15 cellular contexts compared by ENCODE assay signal in genomic region chr15:84798436-84798946, GRCh38. TPM values are rescaled to one million over a fixed set of nuclear protein-coding genes. Genes with fewer than 3 reads are reported as not detected.
A peak's percentile ranks its signal among the peaks of the same experiment; 100 is the strongest.
DNase-seq lines count a peak whose midpoint lies in the region; ATAC-seq, FAIRE-seq and TF ChIP-seq lines count a peak whose summit lies in the region.
"Had no signal": no experiment of that assay in that cellular context is flagged by ENCODE, and none has a peak within 500 bp of the region (broad histone marks: within the 10 kb centered on the region; RNA-seq: fewer than 3 reads in every experiment).

No MANE protein-coding gene starts in this region.

- CTCF ChIA-PET in GM12878 (lab: Yijun Ruan, JAX), result no interaction called here

- H4K20me1 ChIP-seq in GM12878 (ENCODE audit: control insufficient read depth, insufficient read depth), result no peaks in the 10 kb centered on the region; the same call in 1 of the 2 replicates

- FAIRE-seq in GM12878 (lab: Jason Lieb, UNC), result no peak
- FAIRE-seq: A204.1 had no signal

- SMC1A ChIA-PET in GM12878 (lab: Charles Lee; ENCODE audit: uncharacterized antibody, unreplicated experiment), result no interaction called here

- no peaks in the 10 kb centered on the region for H3K9me3 Mint-ChIP-seq in activated T-cell treated with anti-CD3 and anti-CD28 coated beads, Interleukin-2, amount 50 U/mL, for 24 hours
- H3K9me3 Mint-ChIP-seq: CD4-positive, alpha-beta T cell; GM23338 had no signal

- H3K27ac Mint-ChIP-seq in activated T-cell treated with anti-CD3 and anti-CD28 coated beads, Interleukin-2, amount 50 U/mL, for 24 hours, result peak overlapping the region; percentile 50
- H3K27ac Mint-ChIP-seq: B cell; CD4-positive, alpha-beta T cell; GM23338 had no signal

- intact Hi-C loops in GM12878 (cut with micrococcal nuclease; ENCODE audit: unreplicated experiment), result no loop called here
- intact Hi-C loops in upper lobe of right lung (cut with DNase I), result no loop called here

- no peak overlapping the region for H3K4me3 ChIP-seq in GM12878
- H3K4me3 ChIP-seq in liver (ENCODE audit: low read depth in 1 of 3, low read length in 3 of 3), result no peak overlapping the region
- H3K4me3 ChIP-seq in upper lobe of right lung, result no peak overlapping the region
- H3K4me3 ChIP-seq: GM23338 had no signal

- ATAC-seq in GM12878 (no peak), upper lobe of right lung (no peak), SK-N-SH treated with all-trans-retinoic acid at 6 μM for 48 hours (no peak)
- ATAC-seq: GM23338 had no signal

- H3K4me3 Mint-ChIP-seq in activated T-cell treated with anti-CD3 and anti-CD28 coated beads, Interleukin-2, amount 50 U/mL, for 24 hours, result no peak overlapping the region
- H3K4me3 Mint-ChIP-seq: B cell; CD4-positive, alpha-beta T cell; GM23338 had no signal

- 90% methylated on average over 21 of the region's 21 CpGs for WGBS in GM12878 (ENCODE audit: insufficient coverage, insufficient replicate concordance, low lambda C conversion rate, missing lambda C conversion rate)
- WGBS in liver, result 97% methylated on average over 21 of the region's 21 CpGs

- H3K27me3 ChIP-seq in GM12878 (replicated peaks in 1 of 2; ENCODE audit: control insufficient read depth in 2 of 2, insufficient read depth in 2 of 2, low read length in 1 of 2) (no peaks in the 10 kb centered on the region), liver (ENCODE audit: control insufficient read depth in 4 of 4, insufficient read depth in 4 of 4, low read length in 3 of 4) (no peaks in the 10 kb centered on the region), upper lobe of right lung (no peaks in the 10 kb centered on the region)

- H3K36me3 ChIP-seq in GM12878 (ENCODE audit: control insufficient read depth in 2 of 2, insufficient read depth in 2 of 2, low read length in 1 of 2) (peaks cover 28 to 32% of the 10 kb centered on the region in 2 experiments), liver (ENCODE audit: control insufficient read depth in 4 of 4, insufficient read depth in 3 of 4, low read depth in 1 of 4, low read length in 3 of 4) (peaks cover 3 to 52% (median 39%) of the 10 kb centered on the region in 4 donors), upper lobe of right lung (peaks cover 86% of the 10 kb centered on the region)

- no peak for TF ChIP-seq EP300 in GM12878 (IDR thresholded peaks at IDR 0.05; ENCODE audit: borderline replicate concordance in 1 of 2, control insufficient read depth in 1 of 2, low read depth in 2 of 2, low read length in 2 of 2)

- in situ Hi-C loops in GM12878 (cut with MboI), result no loop called here

- no peak overlapping the region for H3K4me2 ChIP-seq in GM12878 (ENCODE audit: control insufficient read depth, insufficient read depth)
- H3K4me2 ChIP-seq: GM23338 had no signal

- RAD21 ChIA-PET in GM12878 (lab: Charles Lee; ENCODE audit: unreplicated experiment), result no interaction called here

- BruUV-seq in GM12878 (replicated peaks; lab: Mats Ljungman, UMichigan), result no TSS peak

- no peak overlapping the region for H3K9ac ChIP-seq in GM12878 (ENCODE audit: control insufficient read depth, insufficient read depth, low read length)
- H3K9ac ChIP-seq in liver (ENCODE audit: low read depth in 1 of 2, low read length in 2 of 2), result peak overlapping the region in 1 of 2 donors; percentile 3

- no peaks in the 10 kb centered on the region for H3K79me2 ChIP-seq in GM12878 (ENCODE audit: control insufficient read depth, insufficient read depth, low read length)

- TF ChIP-seq RAD21 in GM12878 (IDR thresholded peaks at IDR 0.05; ENCODE audit: insufficient read depth, low read depth, low read length) (no peak), liver (IDR thresholded peaks at IDR 0.05) (no peak)

- H3K27me3 Mint-ChIP-seq in activated T-cell treated with anti-CD3 and anti-CD28 coated beads, Interleukin-2, amount 50 U/mL, for 24 hours, result no peaks in the 10 kb centered on the region
- H3K27me3 Mint-ChIP-seq: B cell; CD4-positive, alpha-beta T cell had no signal

- TF ChIP-seq POLR2A in GM12878 (IDR thresholded peaks at IDR 0.05; ENCODE audit: low read depth, low read length), result peak; percentile 46

- TF ChIP-seq CTCF in GM12878 (IDR thresholded peaks at IDR 0.05 in 2 of 3, conservative IDR thresholded peaks at IDR 0.05 in 1 of 3; ENCODE audit: control insufficient read depth in 2 of 3, extremely low read depth in 1 of 3, insufficient read depth in 1 of 3, low read depth in 3 of 3, low read length in 3 of 3) (no peak), liver (IDR thresholded peaks at IDR 0.05; ENCODE audit: low read depth, low read length, missing input control) (no peak), upper lobe of right lung (IDR thresholded peaks at IDR 0.05) (no peak)

- POLR2A ChIA-PET in GM12878 (lab: Charles Lee), result no interaction called here

- H3K4me1 ChIP-seq in GM12878 (ENCODE audit: control insufficient read depth, insufficient read depth, low read length) (no peaks in the 10 kb centered on the region), liver (ENCODE audit: control insufficient read depth in 4 of 4, insufficient read depth in 4 of 4, low read length in 3 of 4) (peaks cover 13 to 41% (median 32%) of the 10 kb centered on the region in 4 donors), upper lobe of right lung (no peaks in the 10 kb centered on the region)

- no peak for DNase-seq in activated T-cell treated with anti-CD3 and anti-CD28 coated beads, Interleukin-2, amount 50 U/mL, for 24 hours
- DNase-seq in activated T-cell treated with anti-CD3 and anti-CD28 coated beads for 4 hours (no peak), GM12878 (ENCODE audit: low read depth, low spot score) (no peak), upper lobe of right lung (peak; percentile 58), NCI-H82 treated with DMSO at 0.1 percent for 48 hours (lab: John Stamatoyannopoulos, UW; ENCODE audit: unreplicated experiment) (no peak)
- DNase-seq: C1 segment of cervical spinal cord; Calu3; CD4-positive, alpha-beta T cell; DMS 273 treated with DMSO at 0.1 percent for 48 hours; H7 had no signal

- peaks cover 89% of the 10 kb centered on the region for H3K36me3 Mint-ChIP-seq in activated T-cell treated with anti-CD3 and anti-CD28 coated beads, Interleukin-2, amount 50 U/mL, for 24 hours (ENCODE audit: low read depth)

- H2AFZ ChIP-seq in GM12878 (ENCODE audit: control insufficient read depth, low read depth, low read length), result no peak overlapping the region
- H2AFZ ChIP-seq: GM23338 had no signal

- H3K9me3 ChIP-seq in GM12878 (replicated peaks; ENCODE audit: control insufficient read depth, insufficient read depth, low read length) (no peaks in the 10 kb centered on the region), liver (ENCODE audit: control insufficient read depth in 4 of 4, low read length in 3 of 4) (no peaks in the 10 kb centered on the region), upper lobe of right lung (no peaks in the 10 kb centered on the region)

- H3K4me1 Mint-ChIP-seq in activated T-cell treated with anti-CD3 and anti-CD28 coated beads, Interleukin-2, amount 50 U/mL, for 24 hours (ENCODE audit: low read depth), result no peaks in the 10 kb centered on the region
- H3K4me1 Mint-ChIP-seq: B cell, GM23338 had no signal

- H3K27ac ChIP-seq in GM12878 (ENCODE audit: control insufficient read depth, insufficient read depth) (no peak overlapping the region), liver (ENCODE audit: low read depth in 1 of 2, low read length in 2 of 2) (peak overlapping the region; percentile 92 to 100), upper lobe of right lung (no peak overlapping the region)

TF ChIP-seq in SK-N-SH treated with all-trans-retinoic acid at 6 μM for 48 hours, 23 proteins besides CTCF, POLR2A, EP300 and RAD21 (continues in another document):
- TF ChIP-seq ARNTL (CRISPR knock-in tag; IDR thresholded peaks at IDR 0.05; ENCODE audit: borderline replicate concordance, low read depth), result no peak
- no peak for TF ChIP-seq CSDC2 (CRISPR knock-in tag; IDR thresholded peaks at IDR 0.05)

RNA-seq across cellular contexts. Expression of gene ALPK3, which starts 18.7 kb away (rescaled TPM):
- total RNA-seq in GM12878 (2013; cell fraction: nucleolus; rRNA removed), result 0.15 TPM in 2 replicates
- under 0.01 TPM in 1 of 2 replicates, not detected in the other for total RNA-seq in GM12878 (2014; rRNA removed)
- total RNA-seq in GM12878 (2014; rRNA removed; fragmentation: Illumina TruSeq; extraction: Trizol), result under 0.01 TPM in 1 of 2 replicates, not detected in the other
- total RNA-seq in GM12878 (2021), result 0.05 TPM in 2 replicates
- polyA plus RNA-seq in GM12878 (2011; ENCODE audit: low read depth), result 0.03 TPM
- polyA plus RNA-seq in GM12878 (2011; rRNA removed), result not detected in 2 replicates
- polyA plus RNA-seq in GM12878 (2011; cell fraction: cytosol; rRNA removed), result 0.01 and 0.07 TPM in 2 replicates
- 0.03 and 0.04 TPM in 2 replicates for polyA plus RNA-seq in GM12878 (2011; cell fraction: nucleus; rRNA removed)
- 0.03 TPM in 2 replicates for polyA plus RNA-seq in GM12878 (2012)
- 0.01 TPM in 1 of 2 replicates, not detected in the other for polyA plus RNA-seq in GM12878 (2014; fragmentation: Illumina TruSeq; extraction: Trizol)
- polyA plus RNA-seq in GM12878 (2014; fragmentation: Nextera tagmentation; extraction: Ambion mirVana), result not detected
- 0.01 and 0.03 TPM in 2 replicates for polyA plus RNA-seq in GM12878 (2014; rRNA removed)
- polyA plus RNA-seq in GM12878 (2016; fragmentation: Nextera tagmentation; extraction: Ambion mirVana), result not detected
- polyA minus RNA-seq in GM12878 (2011; rRNA and poly(A)+ RNA removed), result under 0.01 TPM in 1 of 2 replicates, not detected in the other
- not detected in 2 replicates for polyA minus RNA-seq in GM12878 (2011; cell fraction: cytosol; rRNA and poly(A)+ RNA removed)
- 0.10 TPM in 1 of 2 replicates, not detected in the other for polyA minus RNA-seq in GM12878 (2011; cell fraction: nucleus; rRNA and poly(A)+ RNA removed)
- total RNA-seq in liver, result 10 to 100 TPM in 1 of 2 donors, 1 to 10 TPM in 1; 3.1 to 10.0 TPM
- 1 to 10 TPM in 1 of 2 donors, under 1 TPM in 1; 0.96 to 2.5 TPM for polyA plus RNA-seq in liver
- total RNA-seq in upper lobe of right lung, result 21.0 TPM

RNA-seq across cellular contexts. Expression of gene ZNF592, which starts 50.1 kb away (rescaled TPM):
- total RNA-seq in GM12878 (2013; cell fraction: nucleolus; rRNA removed), result 28.8 and 30.6 TPM in 2 replicates
- total RNA-seq in GM12878 (2014; rRNA removed), result 6.7 and 8.2 TPM in 2 replicates
- total RNA-seq in GM12878 (2014; rRNA removed; fragmentation: Illumina TruSeq; extraction: Trizol), result 7.0 and 7.8 TPM in 2 replicates
- 20.3 and 23.7 TPM in 2 replicates for total RNA-seq in GM12878 (2021)
- 6.0 TPM for polyA plus RNA-seq in GM12878 (2011; ENCODE audit: low read depth)
- 3.5 and 6.9 TPM in 2 replicates for polyA plus RNA-seq in GM12878 (2011; rRNA removed)
- polyA plus RNA-seq in GM12878 (2011; cell fraction: cytosol; rRNA removed), result 9.1 and 10.4 TPM in 2 replicates
- 18.4 and 19.5 TPM in 2 replicates for polyA plus RNA-seq in GM12878 (2011; cell fraction: nucleus; rRNA removed)
- polyA plus RNA-seq in GM12878 (2012), result 8.6 and 9.8 TPM in 2 replicates
- 10.9 and 14.4 TPM in 2 replicates for polyA plus RNA-seq in GM12878 (2014; fragmentation: Illumina TruSeq; extraction: Trizol)
- polyA plus RNA-seq in GM12878 (2014; fragmentation: Nextera tagmentation; extraction: Ambion mirVana), result 1 to 10 TPM in 1 of 2 experiments, under 1 TPM in 1; 0.95 to 1.3 TPM
- polyA plus RNA-seq in GM12878 (2014; rRNA removed), result 13.5 and 16.0 TPM in 2 replicates
- 10 to 100 TPM in 1 of 2 experiments, 1 to 10 TPM in 1; 9.0 to 10.7 TPM for polyA plus RNA-seq in GM12878 (2016; fragmentation: Nextera tagmentation; extraction: Ambion mirVana)
- polyA minus RNA-seq in GM12878 (2011; rRNA and poly(A)+ RNA removed), result 9.6 and 12.7 TPM in 2 replicates
- 7.6 and 8.3 TPM in 2 replicates for polyA minus RNA-seq in GM12878 (2011; cell fraction: cytosol; rRNA and poly(A)+ RNA removed)
- polyA minus RNA-seq in GM12878 (2011; cell fraction: nucleus; rRNA and poly(A)+ RNA removed), result 6.0 and 12.9 TPM in 2 replicates
- total RNA-seq in liver, result 10 to 100 TPM in 1 of 2 donors, 1 to 10 TPM in 1; 8.5 to 10.6 TPM
- 1 to 10 TPM; 4.4 to 6.6 TPM for polyA plus RNA-seq in liver
- 33.3 TPM for total RNA-seq in upper lobe of right lung

Comparison
In these comparisons a context has a peak if more than half of its experiments do, and no peak if none do; other contexts are left out.
1. H3K27ac ChIP-seq: peak in liver (2 of 2); none in GM12878 (single experiment) and upper lobe of right lung (single experiment).